ENCODE assay signal across 18 cellular contexts in the genomic region with DNA sequence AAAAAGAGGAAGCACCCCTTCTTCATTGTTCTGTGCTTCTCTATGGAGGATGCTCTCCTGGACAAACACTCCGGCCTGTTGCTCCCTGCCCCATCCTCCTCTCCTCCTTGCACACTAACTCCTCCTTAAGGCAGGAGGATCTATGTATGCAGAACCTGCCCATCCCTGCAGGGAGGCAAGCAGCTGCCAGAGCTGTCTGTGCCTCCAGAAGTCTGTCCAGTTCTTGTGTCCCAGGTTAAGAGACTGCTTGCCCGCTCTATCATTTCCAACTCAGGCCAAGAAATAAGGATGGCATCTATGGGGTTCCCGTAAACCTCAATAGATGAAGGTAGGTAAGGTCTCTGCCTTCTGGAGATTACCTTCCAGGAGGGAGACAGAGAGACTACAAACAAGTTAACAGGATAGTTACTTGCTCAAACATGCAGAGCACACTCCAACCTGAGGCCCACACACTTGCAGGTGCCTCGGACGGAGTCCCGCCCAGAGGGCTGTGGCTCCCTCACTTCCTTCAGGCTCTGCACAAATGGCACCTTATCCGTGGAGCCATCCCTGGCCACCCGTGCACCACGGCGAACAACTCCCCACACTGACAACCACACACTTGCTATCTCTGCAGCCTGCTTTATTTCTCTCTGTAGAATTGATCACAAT. TPM values are rescaled to one million over a fixed set of nuclear protein-coding genes. Genes with fewer than 3 reads are reported as not detected.
DNase-seq lines count a peak whose midpoint lies in the region; FAIRE-seq and TF ChIP-seq lines count a peak whose summit lies in the region.
"Had no signal": no experiment of that assay in that cellular context is flagged by ENCODE, and none has a peak within 500 bp of the region (broad histone marks: within the 10 kb centered on the region; RNA-seq: fewer than 3 reads in every experiment).

No MANE protein-coding gene starts in this region.

- intact Hi-C loops in tibial artery (cut with DNase I; ENCODE audit: low total_unique reads), result loop anchor here (2.0 to 5.0 kb wide), 2 partner anchors 159 to 582 kb away; no protein-coding TSS in a partner anchor

- H3K27ac ChIP-seq in BLaER1 treated with 17β-estradiol and CSF1 and Interleukin-3, amounts not matched to agents 10 nM and 100 nM, result peak overlapping the region in 7 of 11 experiments; percentile 17 to 65 (median 58); a peak in 12 of 22 replicates
- H3K27ac ChIP-seq in astrocyte (ENCODE audit: low read depth, low read length) (no peak overlapping the region), esophagus (ENCODE audit: low read depth in 2 of 2, low read length in 1 of 2) (peak overlapping the region; percentile 29 to 80), tibial artery (no peak overlapping the region)

- no peak overlapping the region for H2AFZ ChIP-seq in astrocyte (ENCODE audit: low read depth, low read length)

- H3K9me3 Mint-ChIP-seq in HFFc6 (no peaks in the 10 kb centered on the region), astrocyte (ENCODE audit: unreplicated experiment) (no peaks in the 10 kb centered on the region)
- H3K9me3 Mint-ChIP-seq: CD4-positive, alpha-beta memory T cell; H9; IgD-negative memory B cell had no signal

- no peaks in the 10 kb centered on the region for H3K9me3 ChIP-seq in BLaER1 treated with 17β-estradiol and CSF1 and Interleukin-3, amounts not matched to agents 10 nM and 100 nM (replicated peaks in 1 of 11)
- H3K9me3 ChIP-seq in astrocyte (ENCODE audit: insufficient read depth, low read depth, low read length) (no peaks in the 10 kb centered on the region), esophagus (ENCODE audit: control insufficient read depth in 2 of 2, insufficient read depth in 1 of 2, low read depth in 1 of 2, low read length in 1 of 2) (no peaks in the 10 kb centered on the region), tibial artery (no peaks in the 10 kb centered on the region)

- peaks cover 36 to 79% (median 56%) of the 10 kb centered on the region in 10 experiments for H3K4me1 ChIP-seq in BLaER1 treated with 17β-estradiol and CSF1 and Interleukin-3, amounts not matched to agents 10 nM and 100 nM
- H3K4me1 ChIP-seq in astrocyte (ENCODE audit: insufficient read depth, low read length) (peaks cover 13% of the 10 kb centered on the region), esophagus (ENCODE audit: control insufficient read depth in 2 of 2, insufficient read depth in 2 of 2, low read length in 1 of 2) (peaks cover 4 to 17% of the 10 kb centered on the region in 2 donors), tibial artery (peaks cover 0 to 19% (median 14%) of the 10 kb centered on the region in 4 donors)

- H3K4me3 Mint-ChIP-seq in HFFc6 (no peak overlapping the region), astrocyte (ENCODE audit: unreplicated experiment) (peak overlapping the region; percentile 4)
- H3K4me3 Mint-ChIP-seq: H9 had no signal

- no peak overlapping the region; a peak in 1 of 20 replicates for H3K4me3 ChIP-seq in BLaER1 treated with 17β-estradiol and CSF1 and Interleukin-3, amounts not matched to agents 10 nM and 100 nM
- H3K4me3 ChIP-seq in astrocyte (ENCODE audit: insufficient read depth, low read depth, low read length) (no peak overlapping the region), esophagus (ENCODE audit: low read depth in 1 of 2, low read length in 2 of 2) (peak overlapping the region in 1 of 2 donors; percentile 10), tibial artery (no peak overlapping the region)

- H3K27ac Mint-ChIP-seq in HFFc6 (peak overlapping the region; percentile 30), astrocyte (ENCODE audit: unreplicated experiment) (no peak overlapping the region)
- H3K27ac Mint-ChIP-seq: H9 had no signal

- peaks cover 25% of the 10 kb centered on the region for H3K4me1 Mint-ChIP-seq in HFFc6 (ENCODE audit: low read depth)
- H3K4me1 Mint-ChIP-seq in astrocyte (ENCODE audit: low read depth, unreplicated experiment), result no peaks in the 10 kb centered on the region

- H3K27me3 Mint-ChIP-seq in HFFc6 (ENCODE audit: insufficient read depth) (no peaks in the 10 kb centered on the region), astrocyte (ENCODE audit: low read depth, unreplicated experiment) (no peaks in the 10 kb centered on the region)
- H3K27me3 Mint-ChIP-seq: CD4-positive, alpha-beta memory T cell; IgD-negative memory B cell had no signal

- WGBS in esophagus, 2 donors, result 54 to 72% methylated on average over 10 of the region's 10 CpGs

- DNase-seq in HFFc6, result no peak
- DNase-seq in astrocyte (ENCODE audit: low read depth), result no peak
- no peak for DNase-seq in cortex of kidney (lab: John Stamatoyannopoulos, UW)
- DNase-seq in activated T-cell treated with anti-CD3 and anti-CD28 coated beads, Interleukin-2, amount 50 U/mL, for 1 hour, result no peak
- DNase-seq in NOMO-1 treated with DMSO at 0.1 percent for 48 hours (lab: John Stamatoyannopoulos, UW; ENCODE audit: unreplicated experiment), result no peak
- DNase-seq in tibial artery, result no peak
- DNase-seq: CD4-positive, alpha-beta memory T cell; DMS79; H9; NCI-H1092; NCI-H2107; NCI-H69; NK-92 treated with Interleukin-12 subunit alpha and Interleukin-12 subunit beta, amount 100 ng/mL, for 24 hours; PC-3 had no signal

- peak overlapping the region in 10 of 11 experiments; percentile 45 to 88 (median 63); a peak in 20 of 22 replicates for H3K4me2 ChIP-seq in BLaER1 treated with 17β-estradiol and CSF1 and Interleukin-3, amounts not matched to agents 10 nM and 100 nM
- no peak overlapping the region for H3K4me2 ChIP-seq in astrocyte (ENCODE audit: low read length)

- peaks cover 0 to 93% (median 30%) of the 10 kb centered on the region in 11 experiments; a peak in 18 of 22 replicates for H4K20me1 ChIP-seq in BLaER1 treated with 17β-estradiol and CSF1 and Interleukin-3, amounts not matched to agents 10 nM and 100 nM
- H4K20me1 ChIP-seq in astrocyte (ENCODE audit: insufficient read depth, low read length), result peaks cover 32% of the 10 kb centered on the region

- H3K9ac ChIP-seq in BLaER1 treated with 17β-estradiol and CSF1 and Interleukin-3, amounts not matched to agents 10 nM and 100 nM, result peak overlapping the region in 5 of 11 experiments; percentile 4 to 28 (median 19); a peak in 5 of 22 replicates
- no peak overlapping the region for H3K9ac ChIP-seq in astrocyte (ENCODE audit: low read length)

- FAIRE-seq in astrocyte (lab: Jason Lieb, UNC), result no peak
- FAIRE-seq: GM12892 had no signal

- no peaks in the 10 kb centered on the region for H3K27me3 ChIP-seq in BLaER1 treated with 17β-estradiol and CSF1 and Interleukin-3, amounts not matched to agents 10 nM and 100 nM
- H3K27me3 ChIP-seq in astrocyte (ENCODE audit: insufficient read depth, low read length) (no peaks in the 10 kb centered on the region), esophagus (ENCODE audit: control insufficient read depth in 1 of 2, insufficient read depth in 2 of 2, low read length in 2 of 2) (no peaks in the 10 kb centered on the region), tibial artery (no peaks in the 10 kb centered on the region)

- peaks cover 0 to 37% (median 21%) of the 10 kb centered on the region in 11 experiments; a peak in 18 of 22 replicates for H3K36me3 ChIP-seq in BLaER1 treated with 17β-estradiol and CSF1 and Interleukin-3, amounts not matched to agents 10 nM and 100 nM
- H3K36me3 ChIP-seq in astrocyte (ENCODE audit: insufficient read depth, low read length), result peaks cover 4% of the 10 kb centered on the region
- no peaks in the 10 kb centered on the region for H3K36me3 ChIP-seq in esophagus (ENCODE audit: control insufficient read depth in 2 of 2, insufficient read depth in 2 of 2, low read length in 1 of 2)
- H3K36me3 ChIP-seq in tibial artery, result no peaks in the 10 kb centered on the region

- peaks cover 49% of the 10 kb centered on the region for H3K79me2 ChIP-seq in astrocyte (ENCODE audit: insufficient read depth, low read length)

- no peak for TF ChIP-seq CTCF in HFFc6 (IDR thresholded peaks at IDR 0.05)
- no peak for TF ChIP-seq CTCF in astrocyte (IDR thresholded peaks at IDR 0.05; ENCODE audit: insufficient read depth, low read depth, low read length)
- no peak for TF ChIP-seq CTCF in tibial artery (IDR thresholded peaks at IDR 0.05)

- H3K36me3 Mint-ChIP-seq in HFFc6 (ENCODE audit: low read depth), result no peaks in the 10 kb centered on the region
- peaks cover 2% of the 10 kb centered on the region for H3K36me3 Mint-ChIP-seq in astrocyte (ENCODE audit: low read depth, unreplicated experiment)
- H3K36me3 Mint-ChIP-seq: IgD-negative memory B cell had no signal

RNA-seq across cellular contexts. Expression of gene XXYLT1, which starts 6.9 kb away (rescaled TPM):
- 10 to 100 TPM; 16.9 to 24.2 (median 18.3) TPM for total RNA-seq in HFFc6 (2021; fragmentation: NEBNext Ultra II Directional; extraction: Animal tissue kit (Norgen Biotek cat#: 25700))
- total RNA-seq in astrocyte, result 26.2 and 28.5 TPM in 2 replicates
- polyA plus RNA-seq in esophagus, result 10 to 100 TPM; 10.2 to 10.4 TPM

Comparison
In these comparisons a context has a peak if more than half of its experiments do, and no peak if none do; other contexts are left out.
1. H3K27ac ChIP-seq: peak in BLaER1 treated with 17β-estradiol and CSF1 and Interleukin-3, amounts not matched to agents 10 nM and 100 nM (7 of 11) and esophagus (2 of 2); none in astrocyte (single experiment) and tibial artery (0 of 2).